18 cellular contexts compared by ENCODE assay signal in genomic region chr12:28899951-28900350, GRCh38.
DNase-seq lines count a peak whose midpoint lies in the region; TF ChIP-seq lines count a peak whose summit lies in the region.
"Had no signal": no experiment of that assay in that cellular context is flagged by ENCODE, and none has a peak within 500 bp of the region (broad histone marks: within the 10 kb centered on the region; RNA-seq: fewer than 3 reads in every experiment).

No MANE protein-coding gene starts in this region.

- H3K9me3 ChIP-seq in smooth muscle cell (replicated peaks; ENCODE audit: low read depth) (no peaks in the 10 kb centered on the region), tibial nerve (peaks cover 0 to 15% (median 0%) of the 10 kb centered on the region in 4 donors)
- H3K9me3 ChIP-seq: right lobe of liver had no signal

- H3K27me3 ChIP-seq in smooth muscle cell (ENCODE audit: low read depth) (no peaks in the 10 kb centered on the region), tibial nerve (no peaks in the 10 kb centered on the region)
- H3K27me3 ChIP-seq: cardiac muscle cell, right lobe of liver, stomach had no signal

- in situ Hi-C loops in GM13977 (cut with MboI; ENCODE audit: low pct_unique_long_range_greater_than_20kb, low sequenced_read_pairs, unreplicated experiment), result no loop called here

- TF ChIP-seq EP300 in tibial nerve (IDR thresholded peaks at IDR 0.05), result no peak

- H3K4me3 ChIP-seq in fibroblast of pulmonary artery (replicated peaks; ENCODE audit: low read depth, low read length) (no peak overlapping the region), smooth muscle cell (no peak overlapping the region), tibial nerve (no peak overlapping the region)
- H3K4me3 ChIP-seq: cardiac muscle cell, lower lobe of right lung, right lobe of liver, SK-N-MC, stomach had no signal

- H2AFZ ChIP-seq in smooth muscle cell (ENCODE audit: low read depth), result no peak overlapping the region

- H4K20me1 ChIP-seq in smooth muscle cell (ENCODE audit: low read depth), result no peaks in the 10 kb centered on the region

- H3K79me2 ChIP-seq in smooth muscle cell (ENCODE audit: low read depth), result no peaks in the 10 kb centered on the region

- WGBS in smooth muscle cell (ENCODE audit: low lambda C conversion rate), result 70% methylated on average over 1 of the region's 1 CpG
- 66 to 69% methylated on average over 1 of the region's 1 CpG for WGBS in tibial nerve, 2 donors

- H3K27ac ChIP-seq in smooth muscle cell (ENCODE audit: low read depth) (peak overlapping the region; percentile 80), tibial nerve (no peak overlapping the region)
- H3K27ac ChIP-seq: cardiac muscle cell, lower lobe of right lung, right lobe of liver, SK-N-MC, stomach, VCaP had no signal

- TF ChIP-seq CTCF in fibroblast of pulmonary artery (IDR thresholded peaks at IDR 0.05; ENCODE audit: low read length, missing control alignments), result no peak
- TF ChIP-seq CTCF in smooth muscle cell (IDR thresholded peaks at IDR 0.05; ENCODE audit: borderline replicate concordance, insufficient read depth, poor library complexity, severe bottlenecking), result no peak
- no peak for TF ChIP-seq CTCF in tibial nerve (IDR thresholded peaks at IDR 0.05)
- no peak for TF ChIP-seq CTCF in GM13977 (IDR thresholded peaks at IDR 0.05; ENCODE audit: extremely low read depth, insufficient read depth, missing control alignments)

- no peak for TF ChIP-seq POLR2A in tibial nerve (IDR thresholded peaks at IDR 0.05)

- no peaks in the 10 kb centered on the region for H3F3A ChIP-seq in smooth muscle cell (ENCODE audit: low read depth)

- DNase-seq in H4 (ENCODE audit: low spot score) (peak; percentile 19), T1000 (lab: John Stamatoyannopoulos, UW) (peak; percentile 92), fibroblast of pulmonary artery (ENCODE audit: low read depth) (peak; percentile 31), smooth muscle cell (lab: John Stamatoyannopoulos, UW; ENCODE audit: unreplicated experiment) (no peak), NCI-H446 treated with DMSO at 0.1 percent for 48 hours (lab: John Stamatoyannopoulos, UW) (no peak), tibial nerve (ENCODE audit: low spot score in 2 of 2) (no peak), GM13977 (ENCODE audit: low spot score) (no peak), GOT3 (lab: John Stamatoyannopoulos, UW) (no peak)
- DNase-seq: activated CD8-positive, alpha-beta memory T cell treated with anti-CD3 and anti-CD28 coated beads, Interleukin-2, amount 10 ng/mL, durations not matched to agents 7 days and 5 days; activated gamma-delta T cell treated with Interleukin-2 at 50 U/mL for 16 hours; Calu3; lower lobe of right lung; NK-92 treated with Interleukin-12 subunit alpha and Interleukin-12 subunit beta, amount 100 ng/mL, for 24 hours; right lobe of liver; stomach had no signal

- H3K4me2 ChIP-seq in smooth muscle cell, result no peak overlapping the region

- no peak overlapping the region for H3K9ac ChIP-seq in smooth muscle cell (ENCODE audit: low read depth)

- no peaks in the 10 kb centered on the region for H3K36me3 ChIP-seq in smooth muscle cell (ENCODE audit: low read depth)
- H3K36me3 ChIP-seq in tibial nerve, result no peaks in the 10 kb centered on the region
- H3K36me3 ChIP-seq: cardiac muscle cell, lower lobe of right lung, right lobe of liver, stomach had no signal

- no peaks in the 10 kb centered on the region for H3K4me1 ChIP-seq in smooth muscle cell (ENCODE audit: low read depth)
- no peaks in the 10 kb centered on the region for H3K4me1 ChIP-seq in tibial nerve
- H3K4me1 ChIP-seq: lower lobe of right lung, right lobe of liver, stomach had no signal

Comparison
In these comparisons a context has a peak if more than half of its experiments do, and no peak if none do; other contexts are left out.
1. DNase-seq: peak in H4 (single experiment), T1000 (single experiment) and fibroblast of pulmonary artery (single experiment); none in smooth muscle cell (single experiment), NCI-H446 treated with DMSO at 0.1 percent for 48 hours (single experiment), tibial nerve (0 of 2), GM13977 (single experiment) and GOT3 (single experiment).